Comparison of ENCODE assay signal across 6 cellular contexts in genomic region chr9:137606005-137606601, GRCh38. TPM values are rescaled to one million over a fixed set of nuclear protein-coding genes. Genes with fewer than 3 reads are reported as not detected.
DNase-seq lines count a peak whose midpoint lies in the region; ATAC-seq and TF ChIP-seq lines count a peak whose summit lies in the region.

No MANE protein-coding gene starts in this region.

- ATAC-seq in HG02970 (IDR thresholded peaks at IDR 0.05; ENCODE audit: low FRiP score, unreplicated experiment) (peak; percentile 11), mucosa of descending colon (peak; percentile 22)

- H3K36me3 Mint-ChIP-seq in activated naive CD8-positive, alpha-beta T cell treated with anti-CD3 and anti-CD28 coated beads for 36 hours: no peaks in the 10 kb centered on the region

- no peaks in the 10 kb centered on the region for H3K9me3 ChIP-seq in mucosa of descending colon

- intact Hi-C loops in mucosa of descending colon (cut with DNase I, micrococcal nuclease): no loop called here

- TF ChIP-seq CTCF in mucosa of descending colon (IDR thresholded peaks at IDR 0.05): no peak

- H3K9me3 Mint-ChIP-seq in activated naive CD8-positive, alpha-beta T cell treated with anti-CD3 and anti-CD28 coated beads for 36 hours: no peaks in the 10 kb centered on the region

- DNase-seq in GM03348 (ENCODE audit: low spot score) (peak; percentile 25), mucosa of descending colon (peak; percentile 45 to 77 (median 71)), epidermal melanocyte (ENCODE audit: insufficient read length, low spot score) (no peak), NCI-H226 (no peak)
- peak; percentile 52 for DNase-seq in activated naive CD8-positive, alpha-beta T cell treated with anti-CD3 and anti-CD28 coated beads for 36 hours

- H3K4me1 Mint-ChIP-seq in activated naive CD8-positive, alpha-beta T cell treated with anti-CD3 and anti-CD28 coated beads for 36 hours: peaks cover 14% of the 10 kb centered on the region

- no peak overlapping the region for H3K27ac Mint-ChIP-seq in activated naive CD8-positive, alpha-beta T cell treated with anti-CD3 and anti-CD28 coated beads for 36 hours

- no peaks in the 10 kb centered on the region for H3K27me3 Mint-ChIP-seq in activated naive CD8-positive, alpha-beta T cell treated with anti-CD3 and anti-CD28 coated beads for 36 hours

- H3K36me3 ChIP-seq in mucosa of descending colon (ENCODE audit: low read depth): no peaks in the 10 kb centered on the region

- H3K4me3 ChIP-seq in mucosa of descending colon: peak overlapping the region; percentile 74

- H3K4me3 Mint-ChIP-seq in activated naive CD8-positive, alpha-beta T cell treated with anti-CD3 and anti-CD28 coated beads for 36 hours: peak overlapping the region; percentile 81

- H3K4me1 ChIP-seq in mucosa of descending colon (ENCODE audit: low read depth): peaks cover 23% of the 10 kb centered on the region

RNA-seq across cellular contexts. Expression of gene ARRDC1, which starts 0.6 kb away (rescaled TPM):
- total RNA-seq in activated naive CD8-positive, alpha-beta T cell treated with anti-CD3 and anti-CD28 coated beads for 36 hours: 10 to 100 TPM; 28.6 to 29.3 TPM
- total RNA-seq in mucosa of descending colon: 100 to 1,000 TPM in 1 of 3 donors, 10 to 100 TPM in 2; 58.1 to 111 (median 100.0) TPM

RNA-seq across cellular contexts. Expression of gene EHMT1, which starts 12.7 kb away (rescaled TPM):
- 10 to 100 TPM; 65.9 to 66.3 TPM for total RNA-seq in activated naive CD8-positive, alpha-beta T cell treated with anti-CD3 and anti-CD28 coated beads for 36 hours
- total RNA-seq in mucosa of descending colon: 10 to 100 TPM; 78.4 to 90.8 (median 83.3) TPM

RNA-seq across cellular contexts. Expression of gene ZMYND19, which starts 15.8 kb away (rescaled TPM):
- 10 to 100 TPM; 55.6 to 56.4 TPM for total RNA-seq in activated naive CD8-positive, alpha-beta T cell treated with anti-CD3 and anti-CD28 coated beads for 36 hours
- total RNA-seq in mucosa of descending colon: 10 to 100 TPM; 14.2 to 18.5 (median 18.4) TPM

RNA-seq across cellular contexts. Expression of gene DPH7, which starts 27.4 kb away (rescaled TPM):
- total RNA-seq in activated naive CD8-positive, alpha-beta T cell treated with anti-CD3 and anti-CD28 coated beads for 36 hours: 10 to 100 TPM; 31.7 to 33.7 TPM
- total RNA-seq in mucosa of descending colon: 10 to 100 TPM; 24.5 to 33.5 (median 29.3) TPM

RNA-seq across cellular contexts. Expression of gene MRPL41, which starts 54.4 kb away (rescaled TPM):
- 10 to 100 TPM; 54.6 to 54.9 TPM for total RNA-seq in activated naive CD8-positive, alpha-beta T cell treated with anti-CD3 and anti-CD28 coated beads for 36 hours
- total RNA-seq in mucosa of descending colon: 10 to 100 TPM; 67.1 to 93.8 (median 93.5) TPM

Comparison
In these comparisons a context has a peak if more than half of its experiments do, and no peak if none do; other contexts are left out.
1. DNase-seq: peak in GM03348 (single experiment), activated naive CD8-positive, alpha-beta T cell treated with anti-CD3 and anti-CD28 coated beads for 36 hours (single experiment) and mucosa of descending colon (3 of 3); none in epidermal melanocyte (single experiment) and NCI-H226 (single experiment).